ENCODE assay signal across 1 cellular context in the genomic region with DNA sequence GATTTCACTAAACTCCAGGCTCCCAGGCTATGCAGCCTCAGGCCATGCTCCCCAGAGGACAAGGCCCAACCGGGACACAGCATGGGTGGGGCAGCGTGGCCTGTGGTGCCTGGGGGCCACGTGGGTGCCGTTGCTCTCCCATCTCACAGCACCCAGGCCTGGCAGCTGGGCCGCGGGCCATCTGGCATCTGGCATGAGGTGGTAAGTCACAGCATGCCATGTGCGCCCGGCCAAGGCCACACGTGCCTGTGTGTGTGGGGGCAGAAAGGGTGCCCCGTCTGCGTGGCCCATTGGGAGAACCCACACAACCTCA.
TF ChIP-seq lines count a peak whose summit lies in the region.

No MANE protein-coding gene starts in this region.

TF ChIP-seq in H1, 55 proteins besides CTCF, POLR2A, EP300 and RAD21:
- TF ChIP-seq POU5F1 (IDR thresholded peaks at IDR 0.05; ENCODE audit: low read depth, low read length) (no peak), KDM1A (IDR thresholded peaks at IDR 0.05; ENCODE audit: borderline replicate concordance, low read length) (no peak), SAP30 (IDR thresholded peaks at IDR 0.05; ENCODE audit: insufficient read depth, insufficient replicate concordance, low read length) (no peak), SIX5 (IDR thresholded peaks at IDR 0.05; ENCODE audit: low read depth, low read length) (no peak), TBP (IDR thresholded peaks at IDR 0.05; ENCODE audit: low read depth, low read length) (no peak), BRCA1 (IDR thresholded peaks at IDR 0.05; ENCODE audit: low read depth, low read length) (no peak), BCL11A (IDR thresholded peaks at IDR 0.05; ENCODE audit: low read depth in 2 of 2, low read length in 2 of 2) (no peak), SIN3A (conservative IDR thresholded peaks at IDR 0.05 in 1 of 2, IDR thresholded peaks at IDR 0.05 in 1 of 2; ENCODE audit: low read depth in 1 of 2, low read length in 2 of 2) (no peak), PHF8 (conservative IDR thresholded peaks at IDR 0.05; ENCODE audit: low read depth, low read length) (no peak), MAFK (IDR thresholded peaks at IDR 0.05; ENCODE audit: low read depth, low read length) (no peak), TCF12 (IDR thresholded peaks at IDR 0.05; ENCODE audit: low read depth, low read length) (no peak), JUND (IDR thresholded peaks at IDR 0.05; ENCODE audit: low read length) (no peak), RXRA (IDR thresholded peaks at IDR 0.05; ENCODE audit: insufficient read depth, low read depth, low read length) (no peak), POLR2AphosphoS5 (IDR thresholded peaks at IDR 0.05; ENCODE audit: low read depth, low read length) (no peak), CBX8 (IDR thresholded peaks at IDR 0.05; ENCODE audit: borderline replicate concordance, low read depth, low read length) (no peak), GTF2F1 (IDR thresholded peaks at IDR 0.05; ENCODE audit: borderline replicate concordance, low read depth, low read length) (no peak), RFX5 (IDR thresholded peaks at IDR 0.05; ENCODE audit: borderline replicate concordance, low read depth, low read length) (no peak), HDAC2 (IDR thresholded peaks at IDR 0.05; ENCODE audit: borderline replicate concordance in 1 of 2, low read depth in 2 of 2, low read length in 2 of 2) (no peak)
- TF ChIP-seq, protein P1, sequence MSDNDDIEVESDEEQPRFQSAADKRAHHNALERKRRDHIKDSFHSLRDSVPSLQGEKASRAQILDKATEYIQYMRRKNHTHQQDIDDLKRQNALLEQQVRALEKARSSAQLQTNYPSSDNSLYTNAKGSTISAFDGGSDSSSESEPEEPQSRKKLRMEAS (IDR thresholded peaks at IDR 0.05), result no peak
